Comparison of ENCODE assay signal across 22 cellular contexts in genomic region chr1:184187097-184187496, GRCh38.
DNase-seq lines count a peak whose midpoint lies in the region; ATAC-seq and TF ChIP-seq lines count a peak whose summit lies in the region.
"Had no signal": no experiment of that assay in that cellular context is flagged by ENCODE, and none has a peak within 500 bp of the region (broad histone marks: within the 10 kb centered on the region; RNA-seq: fewer than 3 reads in every experiment).

No MANE protein-coding gene starts in this region.

- peaks cover 3% of the 10 kb centered on the region for H3K4me1 Mint-ChIP-seq in osteocyte (ENCODE audit: unreplicated experiment)
- H3K4me1 Mint-ChIP-seq: CD8-positive, alpha-beta memory T cell had no signal

- H3K36me3 Mint-ChIP-seq in osteocyte (ENCODE audit: unreplicated experiment), result no peaks in the 10 kb centered on the region
- H3K36me3 Mint-ChIP-seq: CD14-positive monocyte; CD8-positive, alpha-beta memory T cell had no signal

- no peaks in the 10 kb centered on the region for H3K27me3 ChIP-seq in left ventricle myocardium inferior (ENCODE audit: low read depth)
- H3K27me3 ChIP-seq: BE2C; BLaER1 treated with 17β-estradiol and CSF1 and Interleukin-3, amounts not matched to agents 10 nM and 100 nM had no signal

- peak; percentile 65 for ATAC-seq in Right ventricle myocardium inferior
- no peak for ATAC-seq in HG03469 (IDR thresholded peaks at IDR 0.05; ENCODE audit: unreplicated experiment)
- ATAC-seq: A549, GM12878 had no signal

- TF ChIP-seq CTCF in left ventricle myocardium inferior (IDR thresholded peaks at IDR 0.05; ENCODE audit: borderline replicate concordance), result no peak
- TF ChIP-seq CTCF in osteocyte (IDR thresholded peaks at IDR 0.05), result no peak

- H3K27ac Mint-ChIP-seq in osteocyte (ENCODE audit: unreplicated experiment), result no peak overlapping the region
- H3K27ac Mint-ChIP-seq: CD14-positive monocyte; CD4-positive, alpha-beta T cell; CD8-positive, alpha-beta memory T cell had no signal

- H3K9me3 ChIP-seq in left ventricle myocardium inferior (replicated peaks), result peaks cover 10% of the 10 kb centered on the region
- H3K9me3 ChIP-seq: A549, BE2C had no signal

- peaks cover 10% of the 10 kb centered on the region for H3K27me3 Mint-ChIP-seq in osteocyte (ENCODE audit: unreplicated experiment)

- intact Hi-C loops in Right ventricle myocardium inferior (cut with DNase I) (no loop called here), cardiac septum (cut with DNase I) (no loop called here), left ventricle myocardium inferior (cut with micrococcal nuclease) (no loop called here)

- H3K27ac ChIP-seq in left ventricle myocardium inferior (replicated peaks), result peak overlapping the region; percentile 58
- H3K27ac ChIP-seq: A549; BLaER1 treated with 17β-estradiol and CSF1 and Interleukin-3, amounts not matched to agents 10 nM and 100 nM had no signal

- DNase-seq in Right ventricle myocardium inferior (ENCODE audit: missing footprints) (no peak), cardiac septum (ENCODE audit: low spot score) (no peak), left ventricle myocardium inferior (peak; percentile 22), myocyte (ENCODE audit: low read depth) (peak; percentile 48), osteocyte (ENCODE audit: extremely low spot score, unreplicated experiment) (no peak)
- DNase-seq: 8988T; ACHN; AML-193; BE2C; CD4-positive, alpha-beta T cell; CD8-positive, alpha-beta memory T cell; DMS 273 treated with DMSO at 0.1 percent for 48 hours; DMS79; EL; GDM1; GOT3; HCEC 1CT had no signal

- no peak overlapping the region for H3K4me3 Mint-ChIP-seq in osteocyte (ENCODE audit: unreplicated experiment)
- H3K4me3 Mint-ChIP-seq: CD14-positive monocyte; CD4-positive, alpha-beta T cell; CD8-positive, alpha-beta memory T cell had no signal

- H3K4me1 ChIP-seq in left ventricle myocardium inferior, result peaks cover 19% of the 10 kb centered on the region
- H3K4me1 ChIP-seq: A549; BLaER1 treated with 17β-estradiol and CSF1 and Interleukin-3, amounts not matched to agents 10 nM and 100 nM had no signal

- H3K4me3 ChIP-seq in left ventricle myocardium inferior, result no peak overlapping the region
- H3K4me3 ChIP-seq: A549; BLaER1 treated with 17β-estradiol and CSF1 and Interleukin-3, amounts not matched to agents 10 nM and 100 nM; GM12878 had no signal

- H3K9me3 Mint-ChIP-seq in osteocyte (ENCODE audit: unreplicated experiment), result peaks cover 15% of the 10 kb centered on the region
- H3K9me3 Mint-ChIP-seq: CD4-positive, alpha-beta T cell; CD8-positive, alpha-beta memory T cell had no signal

- H3K36me3 ChIP-seq in left ventricle myocardium inferior, result no peaks in the 10 kb centered on the region
- H3K36me3 ChIP-seq: BE2C; BLaER1 treated with 17β-estradiol and CSF1 and Interleukin-3, amounts not matched to agents 10 nM and 100 nM had no signal

Comparison
In these comparisons a context has a peak if more than half of its experiments do, and no peak if none do; other contexts are left out.
1. DNase-seq: peak in left ventricle myocardium inferior (single experiment) and myocyte (single experiment); none in Right ventricle myocardium inferior (single experiment), cardiac septum (single experiment) and osteocyte (single experiment).